In the genomic region with DNA sequence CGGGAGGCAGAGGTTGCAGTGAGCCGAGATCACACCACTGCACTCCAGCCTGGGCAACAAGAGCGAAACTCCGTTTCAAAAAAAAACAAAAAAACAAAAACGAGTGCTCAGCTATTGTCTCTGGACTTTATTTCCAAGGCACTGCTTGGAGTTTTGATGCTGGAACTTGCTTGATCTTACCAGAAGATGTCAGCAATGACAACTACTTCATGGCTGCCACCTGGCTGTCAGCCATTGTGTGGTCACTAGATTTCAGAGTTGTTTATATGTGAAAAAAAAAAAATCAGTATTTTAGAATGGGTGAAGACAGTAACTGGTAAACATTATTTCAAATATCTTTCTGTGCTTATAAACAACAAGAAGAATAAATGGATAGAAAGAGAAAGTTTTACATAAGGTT, we compare ENCODE assay signal across 8 cellular contexts. TPM values are rescaled to one million over a fixed set of nuclear protein-coding genes. Genes with fewer than 3 reads are reported as not detected.
DNase-seq lines count a peak whose midpoint lies in the region; ATAC-seq and TF ChIP-seq lines count a peak whose summit lies in the region.

No MANE protein-coding gene starts in this region.

- no peak overlapping the region for H3K27ac ChIP-seq in uterus

- peak; percentile 29 for TF ChIP-seq CTCF in GM13977 (IDR thresholded peaks at IDR 0.05; ENCODE audit: extremely low read depth, insufficient read depth, missing control alignments)
- TF ChIP-seq CTCF in uterus (IDR thresholded peaks at IDR 0.05), result no peak
- no peak for TF ChIP-seq CTCF in glutamatergic neuron (IDR thresholded peaks at IDR 0.05; ENCODE audit: partially characterized antibody, unreplicated experiment)

- no peaks in the 10 kb centered on the region for H3K4me1 ChIP-seq in uterus

- H3K27me3 Mint-ChIP-seq in central memory CD8-positive, alpha-beta T cell, result no peaks in the 10 kb centered on the region
- peaks cover 7% of the 10 kb centered on the region for H3K27me3 Mint-ChIP-seq in glutamatergic neuron (ENCODE audit: unreplicated experiment)

- intact Hi-C loops in uterus (cut with DNase I; ENCODE audit: low total_unique reads), result no loop called here

- TF ChIP-seq POLR2A in uterus (IDR thresholded peaks at IDR 0.05), result no peak

- peak; percentile 52 for DNase-seq in COR-L47 (lab: John Stamatoyannopoulos, UW)
- DNase-seq in GM13977 (ENCODE audit: low spot score), result no peak
- DNase-seq in OCI-M1 (lab: John Stamatoyannopoulos, UW), result peak; percentile 76
- DNase-seq in central memory CD8-positive, alpha-beta T cell (ENCODE audit: low spot score in 2 of 2), result peak in 1 of 2 donors; percentile 25
- DNase-seq in putamen (ENCODE audit: low spot score), result peak; percentile 16
- no peak for DNase-seq in GM19240 (ENCODE audit: insufficient read length, low spot score)
- DNase-seq in uterus, result no peak
- DNase-seq in glutamatergic neuron, result no peak

- in situ Hi-C loops in GM13977 (cut with MboI; ENCODE audit: low pct_unique_long_range_greater_than_20kb, low sequenced_read_pairs, unreplicated experiment), result no loop called here

- H3K4me1 Mint-ChIP-seq in central memory CD8-positive, alpha-beta T cell, result peaks cover 6% of the 10 kb centered on the region
- peaks cover 4% of the 10 kb centered on the region for H3K4me1 Mint-ChIP-seq in glutamatergic neuron (ENCODE audit: low read depth, unreplicated experiment)

- H3K27me3 ChIP-seq in uterus, result peaks cover 0 to 5% of the 10 kb centered on the region in 2 donors

- no peak overlapping the region for H3K27ac Mint-ChIP-seq in central memory CD8-positive, alpha-beta T cell (ENCODE audit: low read depth)
- no peak overlapping the region for H3K27ac Mint-ChIP-seq in glutamatergic neuron (ENCODE audit: unreplicated experiment)

- H3K9me3 ChIP-seq in uterus, result no peaks in the 10 kb centered on the region

- no peak overlapping the region for H3K4me3 Mint-ChIP-seq in central memory CD8-positive, alpha-beta T cell
- no peak overlapping the region for H3K4me3 Mint-ChIP-seq in glutamatergic neuron (ENCODE audit: unreplicated experiment)

- no peaks in the 10 kb centered on the region for H3K36me3 ChIP-seq in uterus

- no peaks in the 10 kb centered on the region for H3K36me3 Mint-ChIP-seq in central memory CD8-positive, alpha-beta T cell (ENCODE audit: insufficient read depth)
- H3K36me3 Mint-ChIP-seq in glutamatergic neuron (ENCODE audit: unreplicated experiment), result no peaks in the 10 kb centered on the region

- H3K9me3 Mint-ChIP-seq in central memory CD8-positive, alpha-beta T cell, result no peaks in the 10 kb centered on the region
- peaks cover 4% of the 10 kb centered on the region for H3K9me3 Mint-ChIP-seq in glutamatergic neuron (ENCODE audit: unreplicated experiment)

- ATAC-seq in central memory CD8-positive, alpha-beta T cell (replicated peaks; ENCODE audit: extremely low read depth, poor library complexity, severe bottlenecking), result peak; percentile 52

- H3K4me3 ChIP-seq in uterus, result no peak overlapping the region

RNA-seq across cellular contexts. Expression of gene OR4D1, which starts 26.3 kb away (rescaled TPM):
- not detected for total RNA-seq in uterus
- not detected for total RNA-seq in glutamatergic neuron (ENCODE audit: unreplicated experiment)

RNA-seq across cellular contexts. Expression of gene DYNLL2, which starts 38.7 kb away (rescaled TPM):
- total RNA-seq in uterus, result 10 to 100 TPM in 3 of 4 donors, 1 to 10 TPM in 1; 6.1 to 37.8 (median 23.2) TPM
- total RNA-seq in glutamatergic neuron (ENCODE audit: unreplicated experiment), result 80.4 TPM

RNA-seq across cellular contexts. Expression of gene OR4D2, which starts 44.9 kb away (rescaled TPM):
- total RNA-seq in uterus (not detected), glutamatergic neuron (ENCODE audit: unreplicated experiment) (not detected)

Comparison
In these comparisons a context has a peak if more than half of its experiments do, and no peak if none do; other contexts are left out.
1. DNase-seq: peak in COR-L47 (single experiment), OCI-M1 (single experiment) and putamen (single experiment); none in GM13977 (single experiment), GM19240 (single experiment), uterus (0 of 2) and glutamatergic neuron (single experiment).